21 cellular contexts compared by ENCODE assay signal in genomic region chrX:118773782-118774181, GRCh38. TPM values are rescaled to one million over a fixed set of nuclear protein-coding genes. Genes with fewer than 3 reads are reported as not detected.
A peak's percentile ranks its signal among the peaks of the same experiment; 100 is the strongest.
DNase-seq lines count a peak whose midpoint lies in the region; ATAC-seq and TF ChIP-seq lines count a peak whose summit lies in the region.
"Had no signal": no experiment of that assay in that cellular context is flagged by ENCODE, and none has a peak within 500 bp of the region (broad histone marks: within the 10 kb centered on the region; RNA-seq: fewer than 3 reads in every experiment).

No MANE protein-coding gene starts in this region.

- no peak overlapping the region for H3K4me3 Mint-ChIP-seq in T-helper 17 cell
- H3K4me3 Mint-ChIP-seq: activated CD8-positive, alpha-beta T cell treated with anti-CD3 and anti-CD28 coated beads for 36 hours; activated naive CD8-positive, alpha-beta T cell treated with anti-CD3 and anti-CD28 coated beads, Interleukin-2, amount 50 U/mL, for 24 hours; activated T-helper 1 cell treated with anti-CD3 and anti-CD28 coated beads, Interleukin-12 subunit alpha, Interleukin-12 subunit beta, Interleukin-2, Interleukin-4 antibody, amounts not matched to agents 30 ng/mL and 10 ng/mL and 1 ng/mL, durations not matched to agents 14 hours and 24 hours and 36 hours; B cell; H9; IgD-negative memory B cell; naive thymus-derived CD4-positive, alpha-beta T cell had no signal

- peaks cover 0 to 18% (median 3%) of the 10 kb centered on the region in 4 donors for H3K36me3 ChIP-seq in upper lobe of left lung

- peaks cover 15% of the 10 kb centered on the region for H3K27me3 Mint-ChIP-seq in T-helper 17 cell
- H3K27me3 Mint-ChIP-seq: B cell, IgD-negative memory B cell had no signal

- H3K27ac ChIP-seq in upper lobe of left lung: peak overlapping the region in 3 of 4 donors; percentile 2 to 42 (median 21)
- H3K27ac ChIP-seq: 22Rv1, HL-60, parathyroid adenoma had no signal

- DNase-seq in NCI-H1105 treated with DMSO at 0.1 percent for 48 hours (lab: John Stamatoyannopoulos, UW) (peak; percentile 38), NCI-H1105 (lab: John Stamatoyannopoulos, UW) (no peak), NCI-H748 treated with DMSO at 0.1 percent for 48 hours (lab: John Stamatoyannopoulos, UW) (peak; percentile 39), kidney tubule cell (ENCODE audit: low spot score) (peak; percentile 36), upper lobe of left lung (peak in 1 of 2 donors; percentile 69), T-helper 17 cell (no peak)
- no peak for DNase-seq in activated CD8-positive, alpha-beta memory T cell treated with anti-CD3 and anti-CD28 coated beads, Interleukin-2, amount 50 U/mL, for 4 hours
- no peak for DNase-seq in stimulated activated CD4-positive, alpha-beta T cell treated with anti-CD3 and anti-CD28 coated beads, Interleukin-2, amount 100 ng/mL, for 24 hours
- DNase-seq: activated CD8-positive, alpha-beta T cell treated with anti-CD3 and anti-CD28 coated beads for 36 hours; activated naive CD8-positive, alpha-beta T cell treated with anti-CD3 and anti-CD28 coated beads, Interleukin-2, amount 50 U/mL, for 24 hours; H9; naive thymus-derived CD4-positive, alpha-beta T cell; NCI-H2171 treated with DMSO at 0.1 percent for 48 hours; NK-92 treated with Interleukin-12 subunit alpha and Interleukin-12 subunit beta, amount 100 ng/mL, for 24 hours; T-helper 1 cell had no signal

- H3K9me3 ChIP-seq in upper lobe of left lung (no peaks in the 10 kb centered on the region), T-helper 17 cell (ENCODE audit: control insufficient read depth, low read length, poor library complexity, severe bottlenecking) (no peaks in the 10 kb centered on the region)

- H3K27me3 ChIP-seq in upper lobe of left lung: no peaks in the 10 kb centered on the region

- no peak for TF ChIP-seq CTCF in upper lobe of left lung (IDR thresholded peaks at IDR 0.05)

- no peak for TF ChIP-seq POLR2A in upper lobe of left lung (IDR thresholded peaks at IDR 0.05)

- 72 to 79% methylated on average over 5 of the region's 5 CpGs for WGBS in upper lobe of left lung, 2 donors

- ATAC-seq in upper lobe of left lung (ENCODE audit: low FRiP score in 2 of 2): peak in 1 of 2 donors; percentile 85
- no peak for ATAC-seq in T-helper 17 cell
- ATAC-seq: activated CD8-positive, alpha-beta T cell treated with anti-CD3 and anti-CD28 coated beads for 36 hours; activated naive CD8-positive, alpha-beta T cell treated with anti-CD3 and anti-CD28 coated beads, Interleukin-2, amount 50 U/mL, for 24 hours; naive thymus-derived CD4-positive, alpha-beta T cell had no signal

- no peak overlapping the region for H3K4me3 ChIP-seq in upper lobe of left lung

- no peaks in the 10 kb centered on the region for H3K4me1 ChIP-seq in upper lobe of left lung
- H3K4me1 ChIP-seq: parathyroid adenoma had no signal

- H3K36me3 Mint-ChIP-seq in T-helper 17 cell (ENCODE audit: low read depth): no peaks in the 10 kb centered on the region
- H3K36me3 Mint-ChIP-seq: IgD-negative memory B cell; naive thymus-derived CD4-positive, alpha-beta T cell had no signal

- H3K4me1 Mint-ChIP-seq in T-helper 17 cell: no peaks in the 10 kb centered on the region
- H3K4me1 Mint-ChIP-seq: activated naive CD8-positive, alpha-beta T cell treated with anti-CD3 and anti-CD28 coated beads, Interleukin-2, amount 50 U/mL, for 24 hours; B cell; H9; naive thymus-derived CD4-positive, alpha-beta T cell had no signal

- H3K27ac Mint-ChIP-seq in T-helper 17 cell: no peak overlapping the region
- H3K27ac Mint-ChIP-seq: activated CD8-positive, alpha-beta T cell treated with anti-CD3 and anti-CD28 coated beads for 36 hours; activated naive CD8-positive, alpha-beta T cell treated with anti-CD3 and anti-CD28 coated beads, Interleukin-2, amount 50 U/mL, for 24 hours; activated T-helper 1 cell treated with anti-CD3 and anti-CD28 coated beads, Interleukin-12 subunit alpha, Interleukin-12 subunit beta, Interleukin-2, Interleukin-4 antibody, amounts not matched to agents 30 ng/mL and 10 ng/mL and 1 ng/mL, durations not matched to agents 14 hours and 24 hours and 36 hours; B cell; H9; IgD-negative memory B cell; naive thymus-derived CD4-positive, alpha-beta T cell had no signal

- TF ChIP-seq EP300 in upper lobe of left lung (IDR thresholded peaks at IDR 0.05): no peak

RNA-seq across cellular contexts. Expression of gene IL13RA1, which starts 46.4 kb away (rescaled TPM):
- total RNA-seq in upper lobe of left lung (10 to 100 TPM; 22.4 to 83.3 (median 67.0) TPM), T-helper 17 cell (1 to 10 TPM in 1 of 2 donors, under 1 TPM in 1; 0.94 to 2.2 TPM)

RNA-seq across cellular contexts. Expression of gene ZCCHC12, which starts 49.8 kb away (rescaled TPM):
- total RNA-seq in upper lobe of left lung (1 to 10 TPM in 2 of 6 donors, under 1 TPM in 1, not detected in 3; 0.46 to 3.6 (median 1.1) TPM), T-helper 17 cell (not detected)
- total RNA-seq: activated CD8-positive, alpha-beta T cell treated with anti-CD3 and anti-CD28 coated beads for 36 hours had no signal

Comparison
In these comparisons a context has a peak if more than half of its experiments do, and no peak if none do; other contexts are left out.
1. DNase-seq: peak in NCI-H1105 treated with DMSO at 0.1 percent for 48 hours (single experiment), NCI-H748 treated with DMSO at 0.1 percent for 48 hours (single experiment) and kidney tubule cell (single experiment); none in NCI-H1105 (single experiment), T-helper 17 cell (0 of 3), activated CD8-positive, alpha-beta memory T cell treated with anti-CD3 and anti-CD28 coated beads, Interleukin-2, amount 50 U/mL, for 4 hours (single experiment) and stimulated activated CD4-positive, alpha-beta T cell treated with anti-CD3 and anti-CD28 coated beads, Interleukin-2, amount 100 ng/mL, for 24 hours (0 of 2).
2. RNA of gene IL13RA1, which starts 46.4 kb away (total RNA-seq): 22.4 to 83.3 TPM in upper lobe of left lung; 0.94 to 2.2 TPM in T-helper 17 cell; every median in the first group is over 4 times any median in the second.